Comparison of ENCODE assay signal across 10 cellular contexts in genomic region chr22:39456262-39457046, GRCh38. TPM values are rescaled to one million over a fixed set of nuclear protein-coding genes. Genes with fewer than 3 reads are reported as not detected.
A peak's percentile ranks its signal among the peaks of the same experiment; 100 is the strongest.
DNase-seq lines count a peak whose midpoint lies in the region; ATAC-seq and TF ChIP-seq lines count a peak whose summit lies in the region.
"Had no signal": no experiment of that assay in that cellular context is flagged by ENCODE, and none has a peak within 500 bp of the region (broad histone marks: within the 10 kb centered on the region; RNA-seq: fewer than 3 reads in every experiment).

Gene MGAT3 (plus strand): TSS chr22:39457012. CDS start chr22:39487348, 30,336 bp downstream.

- H3K4me1 ChIP-seq in BLaER1 = peaks cover 44% of the 10 kb centered on the region
- H3K4me1 ChIP-seq in IMR-90 (ENCODE audit: control insufficient read depth, insufficient read depth, low read length) = peaks cover 8% of the 10 kb centered on the region; the same call in 1 of the 2 replicates
- H3K4me1 ChIP-seq in ectodermal cell (ENCODE audit: control insufficient read depth, insufficient read depth, low read length) = peaks cover 40% of the 10 kb centered on the region

- no peak within 1 kb of the TSS for H3K18ac ChIP-seq in IMR-90 (ENCODE audit: low read depth, low read length)

- peaks cover 57% of the 10 kb centered on the region for H3K4me1 Mint-ChIP-seq in nephron progenitor cell

- no peak; the same call in 1 of the 2 replicates for ATAC-seq in IMR-90 (ENCODE audit: low read depth)

- POLR2A ChIA-PET in IMR-90 (lab: Charles Lee; ENCODE audit: unreplicated experiment) = no interaction called here

- intact Hi-C loops in IMR-90 (cut with micrococcal nuclease) = no loop called here

- no peak within 1 kb of the TSS for H2BK120ac ChIP-seq in IMR-90 (ENCODE audit: low read depth, low read length)

- H3K14ac ChIP-seq in IMR-90 (replicated peaks; ENCODE audit: low read depth, low read length) = no peak within 1 kb of the TSS

- H3K36me3 ChIP-seq in BLaER1 (no peaks in the 10 kb centered on the region), IMR-90 (ENCODE audit: control insufficient read depth, insufficient read depth, low read length) (no peaks in the 10 kb centered on the region), ectodermal cell (ENCODE audit: control insufficient read depth, insufficient read depth, low read length) (no peaks in the 10 kb centered on the region)

- no peak within 1 kb of the TSS for H3K4ac ChIP-seq in IMR-90 (ENCODE audit: low read depth, low read length)

- peak within 1 kb of the TSS; percentile 73; the same call in 1 of the 2 replicates for H3K23ac ChIP-seq in IMR-90 (ENCODE audit: low read depth, low read length)

- H2AFZ ChIP-seq in IMR-90 (replicated peaks; ENCODE audit: low read length, poor library complexity) = peak within 1 kb of the TSS; percentile 63

- dilution Hi-C loops in IMR-90 (cut with HindIII; ENCODE audit: low sequenced_read_pairs, unreplicated experiment) = no loop called here

- H3K27ac ChIP-seq in BLaER1 = peak within 1 kb of the TSS; percentile 83
- no peak within 1 kb of the TSS for H3K27ac ChIP-seq in IMR-90 (ENCODE audit: insufficient read depth, low read length)
- no peak within 1 kb of the TSS for H3K27ac ChIP-seq in ectodermal cell (ENCODE audit: insufficient read depth, low read depth, low read length, poor library complexity, severe bottlenecking)
- H3K27ac ChIP-seq: RWPE1 had no signal

- H3K27me3 ChIP-seq in BLaER1 = peaks cover 7% of the 10 kb centered on the region; the same call in 1 of the 2 replicates
- peaks cover 46% of the 10 kb centered on the region for H3K27me3 ChIP-seq in IMR-90 (ENCODE audit: control insufficient read depth, insufficient read depth, low read length)
- peaks cover 21% of the 10 kb centered on the region for H3K27me3 ChIP-seq in ectodermal cell (ENCODE audit: control insufficient read depth, insufficient read depth, low read length, poor library complexity, severe bottlenecking)

- H4K91ac ChIP-seq in IMR-90 (ENCODE audit: insufficient read depth, low read depth, low read length) = no peak within 1 kb of the TSS

- TF ChIP-seq POLR2A in IMR-90 (IDR thresholded peaks at IDR 0.05; ENCODE audit: low read depth, low read length) = no peak

- peak within 1 kb of the TSS; percentile 81 for H3K4me3 Mint-ChIP-seq in nephron progenitor cell

- H4K8ac ChIP-seq in IMR-90 (ENCODE audit: low read depth in 2 of 2, low read length in 2 of 2) = no peak within 1 kb of the TSS

- peak within 1 kb of the TSS; percentile 16; the same call in 1 of the 2 replicates for H2AK5ac ChIP-seq in IMR-90 (ENCODE audit: low read depth, low read length)

- H3K9me3 ChIP-seq in BLaER1 = no peaks in the 10 kb centered on the region
- H3K9me3 ChIP-seq in IMR-90 (ENCODE audit: control insufficient read depth, insufficient read depth, low read length) = no peaks in the 10 kb centered on the region
- no peaks in the 10 kb centered on the region for H3K9me3 ChIP-seq in ectodermal cell (ENCODE audit: control insufficient read depth, low read length)

- no peak within 1 kb of the TSS for H2AK9ac ChIP-seq in IMR-90 (replicated peaks; ENCODE audit: low read depth, low read length, poor library complexity)

- CTCF ChIA-PET in IMR-90 (lab: Yijun Ruan, JAX) = no interaction called here

- DNase-seq in IMR-90 (no peak), nephron progenitor cell (no peak), COLO829 (ENCODE audit: low spot score) (no peak), HCEC 1CT (no peak), hippocampal formation (lab: John Stamatoyannopoulos, UW) (no peak), foreskin fibroblast (no peak)
- DNase-seq: foreskin melanocyte had no signal

- no peaks in the 10 kb centered on the region for H3K36me3 Mint-ChIP-seq in nephron progenitor cell (ENCODE audit: low read depth)

- no TSS peak for BruUV-seq in IMR-90 (replicated peaks; lab: Mats Ljungman, UMichigan)

- peak within 1 kb of the TSS; percentile 93 for H3K4me2 ChIP-seq in BLaER1
- peak within 1 kb of the TSS; percentile 52; the same call in 1 of the 2 replicates for H3K4me2 ChIP-seq in IMR-90 (ENCODE audit: low read depth, low read length)

- no peak within 1 kb of the TSS for H3K56ac ChIP-seq in IMR-90 (ENCODE audit: extremely low read depth, insufficient read depth, low read length)

- no peak for TF ChIP-seq RAD21 in IMR-90 (IDR thresholded peaks at IDR 0.05; ENCODE audit: low read length)

- 67% methylated on average over 25 of the region's 70 CpGs; no CpG with 5 or more reads in 1 of the 2 experiments for WGBS in IMR-90 (ENCODE audit: extremely low coverage in 2 of 2, insufficient read length in 1 of 2), 2 experiments
- WGBS in ectodermal cell, 2 experiments = 57 to 58% methylated on average over 70 of the region's 70 CpGs

- peaks cover 10% of the 10 kb centered on the region for H3K27me3 Mint-ChIP-seq in nephron progenitor cell (ENCODE audit: low read depth, poor library complexity)

- no peak within 1 kb of the TSS for H2BK5ac ChIP-seq in IMR-90 (ENCODE audit: low read depth, low read length, poor library complexity, severe bottlenecking)

- H3K27ac Mint-ChIP-seq in nephron progenitor cell = no peak within 1 kb of the TSS

- no peaks in the 10 kb centered on the region for H3K79me1 ChIP-seq in IMR-90 (ENCODE audit: low read depth in 1 of 2, low read length in 2 of 2)

- H3K9ac ChIP-seq in BLaER1 (peak within 1 kb of the TSS; percentile 81), IMR-90 (ENCODE audit: low read depth, low read length) (no peak within 1 kb of the TSS)

- H3K4me3 ChIP-seq in BLaER1 (peak within 1 kb of the TSS; percentile 76), IMR-90 (ENCODE audit: insufficient read depth, low read depth, low read length) (peak within 1 kb of the TSS; percentile 28), ectodermal cell (ENCODE audit: insufficient read depth, low read depth, low read length) (peak within 1 kb of the TSS; percentile 72), foreskin fibroblast (ENCODE audit: low read depth in 1 of 2, low read length in 2 of 2) (no peak within 1 kb of the TSS)

- no peaks in the 10 kb centered on the region for H4K20me1 ChIP-seq in BLaER1
- no peaks in the 10 kb centered on the region for H4K20me1 ChIP-seq in IMR-90 (ENCODE audit: insufficient read depth, low read length)

- no peaks in the 10 kb centered on the region for H3K9me3 Mint-ChIP-seq in nephron progenitor cell

- no peak within 1 kb of the TSS for H2BK20ac ChIP-seq in IMR-90 (ENCODE audit: low read depth, low read length)

- TF ChIP-seq CTCF in IMR-90 (conservative IDR thresholded peaks at IDR 0.05; ENCODE audit: low read depth, low read length) = no peak
- TF ChIP-seq CTCF in nephron progenitor cell (IDR thresholded peaks at IDR 0.05) = no peak
- TF ChIP-seq CTCF in foreskin fibroblast (IDR thresholded peaks at IDR 0.05; ENCODE audit: low read depth, low read length) = no peak

- no peaks in the 10 kb centered on the region; the same call in 1 of the 2 replicates for H3K9me1 ChIP-seq in IMR-90 (ENCODE audit: insufficient read depth, low read length)

- in situ Hi-C loops in IMR-90 (cut with MboI; ENCODE audit: low sequenced_read_pairs) = no loop called here

- H4K5ac ChIP-seq in IMR-90 (ENCODE audit: low read depth, low read length) = no peak within 1 kb of the TSS

- no peak within 1 kb of the TSS for H2BK15ac ChIP-seq in IMR-90 (ENCODE audit: low read depth, low read length)

TF ChIP-seq in IMR-90, 13 proteins besides CTCF, POLR2A, EP300 and RAD21:
- TF ChIP-seq CEBPB (IDR thresholded peaks at IDR 0.05; ENCODE audit: low read depth, low read length) = no peak
- no peak for TF ChIP-seq USF2 (IDR thresholded peaks at IDR 0.05; ENCODE audit: low read depth, low read length)
- no peak for TF ChIP-seq MXI1 (IDR thresholded peaks at IDR 0.05; ENCODE audit: borderline replicate concordance, low read depth, low read length)
- TF ChIP-seq NFE2L2 (IDR thresholded peaks at IDR 0.05; ENCODE audit: low read depth, low read length) = no peak
- no peak for TF ChIP-seq BHLHE40 (IDR thresholded peaks at IDR 0.05; ENCODE audit: low read depth, low read length)
- no peak for TF ChIP-seq FOS (IDR thresholded peaks at IDR 0.05; ENCODE audit: low read depth, low read length)
- no peak for TF ChIP-seq SMC3 (IDR thresholded peaks at IDR 0.05; ENCODE audit: low read depth, low read length)

RNA-seq across cellular contexts. Expression of gene MGAT3, which starts in this region (rescaled TPM):
- total RNA-seq in IMR-90 (2012; rRNA removed) = 0.28 and 0.36 TPM in 2 replicates
- 1.1 TPM in 2 replicates for polyA plus RNA-seq in IMR-90 (2012; rRNA removed)
- 0.38 and 0.99 TPM in 2 replicates for polyA plus RNA-seq in IMR-90 (2012; cell fraction: cytosol; rRNA removed)
- polyA plus RNA-seq in IMR-90 (2012; cell fraction: nucleus; rRNA removed; ENCODE audit: low replicate concordance) = 1.0 and 1.5 TPM in 2 replicates
- 16.2 TPM for polyA plus RNA-seq in ectodermal cell (2013, experiment 1 of 4)
- polyA plus RNA-seq in ectodermal cell (2013, experiment 2 of 4) = 17.3 TPM
- polyA plus RNA-seq in ectodermal cell (2013, experiment 3 of 4) = 11.4 TPM
- polyA plus RNA-seq in ectodermal cell (2013, experiment 4 of 4) = 13.2 TPM

Comparison
In these comparisons a context has a peak if more than half of its experiments do, and no peak if none do; other contexts are left out.
1. H3K4me3 ChIP-seq: peak in BLaER1 (single experiment), IMR-90 (single experiment) and ectodermal cell (single experiment); none in foreskin fibroblast (0 of 2).